ENCODE assay signal across 11 cellular contexts in the genomic region with DNA sequence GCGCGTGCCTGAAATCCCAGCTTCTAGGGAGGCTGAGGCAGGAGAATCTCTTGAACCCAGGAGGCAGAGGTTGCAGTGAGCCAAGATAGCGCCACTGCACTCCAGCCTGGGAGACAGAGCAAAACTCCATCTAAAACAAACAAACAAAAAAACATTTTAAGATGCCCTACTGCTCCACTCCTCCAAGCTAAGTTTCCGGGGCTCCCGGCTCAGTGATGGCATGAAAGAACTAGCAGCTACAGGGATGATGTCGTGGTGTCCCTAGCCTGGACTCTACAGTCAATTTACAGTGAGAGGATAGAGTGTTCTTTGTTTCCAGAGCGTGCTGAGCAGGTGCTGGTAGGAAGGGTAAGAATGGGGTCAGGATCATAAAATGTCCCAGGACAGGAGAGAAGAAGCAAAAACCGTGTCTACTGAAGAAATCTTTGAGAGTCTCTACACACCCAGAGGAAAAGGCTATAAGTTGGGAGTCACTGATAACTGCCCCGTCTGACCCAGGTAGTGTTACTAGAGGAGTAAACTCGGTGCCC. TPM values are rescaled to one million over a fixed set of nuclear protein-coding genes. Genes with fewer than 3 reads are reported as not detected.
A peak's percentile ranks its signal among the peaks of the same experiment; 100 is the strongest.
DNase-seq lines count a peak whose midpoint lies in the region; ATAC-seq and TF ChIP-seq lines count a peak whose summit lies in the region.
"Had no signal": no experiment of that assay in that cellular context is flagged by ENCODE, and none has a peak within 500 bp of the region (broad histone marks: within the 10 kb centered on the region; RNA-seq: fewer than 3 reads in every experiment).

No MANE protein-coding gene starts in this region.

- H3K27ac Mint-ChIP-seq in activated CD4-positive, alpha-beta T cell treated with anti-CD3 and anti-CD28 coated beads for 36 hours, result no peak overlapping the region
- H3K27ac Mint-ChIP-seq in neural progenitor cell, result peak overlapping the region; percentile 3

- no peaks in the 10 kb centered on the region for H3K9me3 ChIP-seq in OCI-LY1 (ENCODE audit: low read length)
- no peaks in the 10 kb centered on the region for H3K9me3 ChIP-seq in neural progenitor cell (ENCODE audit: low read depth)
- no peaks in the 10 kb centered on the region for H3K9me3 ChIP-seq in A673 (ENCODE audit: low read depth, low read length, poor library complexity, severe bottlenecking)

- TF ChIP-seq CTCF in OCI-LY1 (IDR thresholded peaks at IDR 0.05; ENCODE audit: low read length), result no peak
- TF ChIP-seq CTCF in neural progenitor cell (IDR thresholded peaks at IDR 0.05), result no peak
- TF ChIP-seq CTCF in A673 (conservative IDR thresholded peaks at IDR 0.05; ENCODE audit: low read depth, low read length), result no peak

- no peaks in the 10 kb centered on the region for H4K20me1 ChIP-seq in OCI-LY1 (ENCODE audit: insufficient read depth, low read length)
- H4K20me1 ChIP-seq in neural progenitor cell (ENCODE audit: low read depth), result no peaks in the 10 kb centered on the region

- H3K9me2 ChIP-seq in OCI-LY1 (ENCODE audit: low read depth, low read length), result no peaks in the 10 kb centered on the region

- H3K36me3 Mint-ChIP-seq in activated CD4-positive, alpha-beta T cell treated with anti-CD3 and anti-CD28 coated beads for 36 hours (ENCODE audit: low read depth), result peaks cover 4% of the 10 kb centered on the region
- peaks cover 2% of the 10 kb centered on the region for H3K36me3 Mint-ChIP-seq in neural progenitor cell

- no peak overlapping the region for H3K27ac ChIP-seq in OCI-LY1 (ENCODE audit: low read depth, low read length, poor library complexity, severe bottlenecking)
- peak overlapping the region; percentile 87 for H3K27ac ChIP-seq in cingulate gyrus (ENCODE audit: low read depth, low read length)
- H3K27ac ChIP-seq in neural progenitor cell, result no peak overlapping the region
- no peak overlapping the region for H3K27ac ChIP-seq in A673 (ENCODE audit: low read depth, low read length, poor library complexity, severe bottlenecking)

- H3K4me3 ChIP-seq in OCI-LY1 (ENCODE audit: low read depth, low read length, poor library complexity, severe bottlenecking) (peak overlapping the region; percentile 74), neural progenitor cell (no peak overlapping the region), A673 (ENCODE audit: low read depth, low read length, poor library complexity, severe bottlenecking) (no peak overlapping the region)

- CTCF ChIA-PET in activated CD4-positive, alpha-beta T cell treated with anti-CD3 and anti-CD28 coated beads for 36 hours (lab: Charles Lee), result interaction anchor here (0.7 to 2.5 kb wide), 6 partner anchors 14 to 163 kb away, joined by 3 to 29 read pairs (median 3); a partner anchor contains a TSS
- CTCF ChIA-PET in A673 (lab: Charles Lee), result no interaction called here

- H3K9me3 Mint-ChIP-seq in activated CD4-positive, alpha-beta T cell treated with anti-CD3 and anti-CD28 coated beads for 36 hours (ENCODE audit: low read depth), result no peaks in the 10 kb centered on the region
- H3K9me3 Mint-ChIP-seq in neural progenitor cell, result no peaks in the 10 kb centered on the region

- H3K4me2 ChIP-seq in OCI-LY1 (ENCODE audit: low read length) (peak overlapping the region; percentile 60), neural progenitor cell (peak overlapping the region; percentile 68)

- H2AFZ ChIP-seq in OCI-LY1 (ENCODE audit: low read length) (no peak overlapping the region), neural progenitor cell (replicated peaks) (no peak overlapping the region)

- POLR2A ChIA-PET in activated CD4-positive, alpha-beta T cell treated with anti-CD3 and anti-CD28 coated beads for 36 hours (lab: Charles Lee), result interaction anchor here (2.1 to 2.4 kb wide), 3 partner anchors 31 to 101 kb away, joined by 11 to 69 read pairs (median 17); no protein-coding TSS in a partner anchor
- POLR2A ChIA-PET in A673 (lab: Charles Lee; ENCODE audit: low non-redundant PET), result no interaction called here

- H3K27me3 ChIP-seq in OCI-LY1 (ENCODE audit: insufficient read depth, low read length), result no peaks in the 10 kb centered on the region
- no peaks in the 10 kb centered on the region for H3K27me3 ChIP-seq in neural progenitor cell
- H3K27me3 ChIP-seq in A673 (replicated peaks; ENCODE audit: insufficient read depth, low read depth, low read length, poor library complexity), result no peaks in the 10 kb centered on the region

- 0 out of 2 replicates have a peak, but pooled peaks cover 4% of the 10 kb centered on the region for H3F3A ChIP-seq in OCI-LY1 (ENCODE audit: insufficient read depth, low read length)
- peaks cover 36% of the 10 kb centered on the region for H3F3A ChIP-seq in neural progenitor cell (ENCODE audit: low read depth)

- H3K4me1 ChIP-seq in OCI-LY1 (ENCODE audit: insufficient read depth, low read length, severe bottlenecking) (peaks cover 16% of the 10 kb centered on the region), neural progenitor cell (no peaks in the 10 kb centered on the region), A673 (ENCODE audit: insufficient read depth, low read length, poor library complexity, severe bottlenecking) (peaks cover 6% of the 10 kb centered on the region)

- no peaks in the 10 kb centered on the region for H3K27me3 Mint-ChIP-seq in activated CD4-positive, alpha-beta T cell treated with anti-CD3 and anti-CD28 coated beads for 36 hours
- peaks cover 7% of the 10 kb centered on the region for H3K27me3 Mint-ChIP-seq in neural progenitor cell (ENCODE audit: insufficient read depth, low read depth)

- no TSS peak for BruUV-seq in A673 (replicated peaks; lab: Mats Ljungman, UMichigan)

- H3K9ac ChIP-seq in OCI-LY1 (ENCODE audit: low read length) (no peak overlapping the region), neural progenitor cell (no peak overlapping the region)

- no peak for DNase-seq in activated CD4-positive, alpha-beta T cell treated with anti-CD3 and anti-CD28 coated beads for 36 hours
- no peak for DNase-seq in activated CD4-positive, alpha-beta T cell treated with anti-CD3 and anti-CD28 coated beads, Interleukin-2, amount 50 U/mL, for 1 hour
- DNase-seq in neural progenitor cell (ENCODE audit: low spot score), result no peak
- DNase-seq in A673 (ENCODE audit: low spot score), result no peak
- DNase-seq in CD1c-positive myeloid dendritic cell (ENCODE audit: extremely low spot score), result no peak
- DNase-seq in stimulated activated CD4-positive, alpha-beta T cell treated with anti-CD3 and anti-CD28 coated beads, Interleukin-4, amount 100 ng/mL, for 4 hours, result no peak
- DNase-seq: DMS79, retina had no signal

- no peak for ATAC-seq in activated CD4-positive, alpha-beta T cell treated with anti-CD3 and anti-CD28 coated beads for 36 hours
- ATAC-seq: Right ventricle myocardium inferior had no signal

- intact Hi-C loops in activated CD4-positive, alpha-beta T cell treated with anti-CD3 and anti-CD28 coated beads for 36 hours (cut with DNase I, micrococcal nuclease), result loop anchor here in 1 of 2 experiments (2.0 kb wide), 1 partner anchor 102 kb away; a partner anchor contains a TSS
- intact Hi-C loops in A673 (cut with micrococcal nuclease; ENCODE audit: unreplicated experiment), result no loop called here

- H3K36me3 ChIP-seq in OCI-LY1 (ENCODE audit: insufficient read depth, low read length) (peaks cover 15% of the 10 kb centered on the region; the same call in 1 of the 2 replicates), neural progenitor cell (no peaks in the 10 kb centered on the region), A673 (ENCODE audit: insufficient read depth, low read length, poor library complexity, severe bottlenecking) (peaks cover 4% of the 10 kb centered on the region)

- H3K4me1 Mint-ChIP-seq in activated CD4-positive, alpha-beta T cell treated with anti-CD3 and anti-CD28 coated beads for 36 hours, result peaks cover 19% of the 10 kb centered on the region
- H3K4me1 Mint-ChIP-seq in neural progenitor cell, result peaks cover 7% of the 10 kb centered on the region

- H3K79me2 ChIP-seq in OCI-LY1 (ENCODE audit: insufficient read depth, low read length), result no peaks in the 10 kb centered on the region
- peaks cover 29% of the 10 kb centered on the region for H3K79me2 ChIP-seq in neural progenitor cell (ENCODE audit: low read depth)

- H3K4me3 Mint-ChIP-seq in activated CD4-positive, alpha-beta T cell treated with anti-CD3 and anti-CD28 coated beads for 36 hours, result peak overlapping the region; percentile 96
- H3K4me3 Mint-ChIP-seq in neural progenitor cell, result peak overlapping the region; percentile 98

RNA-seq across cellular contexts. Expression of a gene that starts 1.2 kb away (rescaled TPM):
- 10 to 100 TPM in 1 of 2 experiments, 1 to 10 TPM in 1; 6.0 to 10.2 TPM for total RNA-seq in activated CD4-positive, alpha-beta T cell treated with anti-CD3 and anti-CD28 coated beads for 36 hours
- 9.2 and 22.8 TPM in 2 replicates for total RNA-seq in neural progenitor cell (ENCODE audit: low replicate concordance)
- 12.0 and 13.1 TPM in 2 replicates for total RNA-seq in A673 (2021)

RNA-seq across cellular contexts. Expression of a gene that starts 6.2 kb away (rescaled TPM):
- 100 to 1,000 TPM in 1 of 2 experiments, 10 to 100 TPM in 1; 87.1 to 125 TPM for total RNA-seq in activated CD4-positive, alpha-beta T cell treated with anti-CD3 and anti-CD28 coated beads for 36 hours
- total RNA-seq in neural progenitor cell (ENCODE audit: low replicate concordance) (88.7 and 117 TPM in 2 replicates), A673 (2021) (159 and 166 TPM in 2 replicates)

RNA-seq across cellular contexts. Expression of a gene that starts 16.0 kb away (rescaled TPM):
- 10 to 100 TPM; 10.2 to 12.6 TPM for total RNA-seq in activated CD4-positive, alpha-beta T cell treated with anti-CD3 and anti-CD28 coated beads for 36 hours
- total RNA-seq in neural progenitor cell (ENCODE audit: low replicate concordance), result 28.9 and 39.9 TPM in 2 replicates
- total RNA-seq in A673 (2021), result 70.0 and 70.9 TPM in 2 replicates

RNA-seq across cellular contexts. Expression of a gene that starts 26.9 kb away (rescaled TPM):
- 10 to 100 TPM; 40.8 to 54.1 TPM for total RNA-seq in activated CD4-positive, alpha-beta T cell treated with anti-CD3 and anti-CD28 coated beads for 36 hours
- 55.7 and 78.4 TPM in 2 replicates for total RNA-seq in neural progenitor cell (ENCODE audit: low replicate concordance)
- 66.5 and 66.8 TPM in 2 replicates for total RNA-seq in A673 (2021)

RNA-seq across cellular contexts. Expression of a gene that starts 27.9 kb away (rescaled TPM):
- total RNA-seq in activated CD4-positive, alpha-beta T cell treated with anti-CD3 and anti-CD28 coated beads for 36 hours, result 10 to 100 TPM; 48.7 to 59.6 TPM
- 30.9 and 32.5 TPM in 2 replicates for total RNA-seq in neural progenitor cell (ENCODE audit: low replicate concordance)
- 104 and 105 TPM in 2 replicates for total RNA-seq in A673 (2021)
